Comparison of ENCODE assay signal across 8 cellular contexts in the genomic region with DNA sequence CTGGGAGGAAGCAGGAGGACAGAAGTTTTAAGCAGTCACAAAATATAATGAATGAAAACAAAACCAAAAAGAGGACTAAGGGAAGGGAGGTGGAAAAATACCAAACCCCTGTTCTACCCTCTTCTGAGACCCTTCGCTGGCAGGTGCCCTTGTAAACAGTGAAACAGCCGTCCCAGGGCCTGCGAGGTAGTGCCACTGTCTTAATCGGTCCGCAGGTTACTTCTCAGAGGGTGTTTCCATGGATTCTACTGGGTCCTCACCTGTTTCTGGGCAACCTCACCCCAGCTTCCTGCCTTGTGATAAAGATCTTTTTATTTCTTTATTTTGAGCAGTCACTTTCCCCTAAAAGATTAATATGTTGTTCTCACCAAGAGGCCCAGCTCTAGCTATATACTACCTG.
A peak's percentile ranks its signal among the peaks of the same experiment; 100 is the strongest.
DNase-seq lines count a peak whose midpoint lies in the region; ATAC-seq, FAIRE-seq and TF ChIP-seq lines count a peak whose summit lies in the region.

No MANE protein-coding gene starts in this region.

- H3K27ac ChIP-seq in SJSA1 (peak overlapping the region; percentile 89), endothelial cell of umbilical vein (ENCODE audit: insufficient read depth, low read depth, low read length) (peak overlapping the region; percentile 58)

- ATAC-seq in stimulated activated effector memory CD8-positive, alpha-beta T cell treated with anti-CD3 and anti-CD28 coated beads, Interleukin-12 subunit alpha, Interleukin-12 subunit beta, amount 100 ng/mL, for 72 hours: peak; percentile 3
- ATAC-seq in GM18873 (IDR thresholded peaks at IDR 0.05; ENCODE audit: low FRiP score, unreplicated experiment) (no peak), HG02678 (IDR thresholded peaks at IDR 0.05; ENCODE audit: unreplicated experiment) (no peak)

- H3K4me1 ChIP-seq in SJSA1 (replicated peaks) (peaks cover 37% of the 10 kb centered on the region), endothelial cell of umbilical vein (ENCODE audit: control insufficient read depth, extremely low read depth, insufficient read depth, low read length) (peaks cover 12% of the 10 kb centered on the region)

- no peaks in the 10 kb centered on the region for H3K9me3 Mint-ChIP-seq in T-helper 1 cell treated with Interleukin-12 subunit alpha and Interleukin-12 subunit beta and Interleukin-4 antibody, amounts not matched to agents 30 μg/mL and 1 μg/mL, for 36 hours
- H3K9me3 Mint-ChIP-seq in stimulated activated effector memory CD8-positive, alpha-beta T cell treated with anti-CD3 and anti-CD28 coated beads, Interleukin-12 subunit alpha, Interleukin-12 subunit beta, amount 100 ng/mL, for 72 hours: no peaks in the 10 kb centered on the region

- no TSS peak for BruUV-seq in endothelial cell of umbilical vein (replicated peaks; lab: Mats Ljungman, UMichigan)

- H3K9me1 ChIP-seq in endothelial cell of umbilical vein (replicated peaks; ENCODE audit: control insufficient read depth, extremely low read depth, insufficient read depth, low read length): no peaks in the 10 kb centered on the region

- H2AFZ ChIP-seq in endothelial cell of umbilical vein (ENCODE audit: low read depth, low read length): no peak overlapping the region

- dilution Hi-C loops in endothelial cell of umbilical vein (cut with MboI; ENCODE audit: extremely low pct_ligation_motif_present, low sequenced_read_pairs): no loop called here

- H3K9me3 ChIP-seq in SJSA1 (replicated peaks) (no peaks in the 10 kb centered on the region), endothelial cell of umbilical vein (replicated peaks; ENCODE audit: control insufficient read depth, insufficient read depth, low read length) (no peaks in the 10 kb centered on the region)

- no peak for TF ChIP-seq POLR2A in endothelial cell of umbilical vein (IDR thresholded peaks at IDR 0.05; ENCODE audit: low read depth, low read length)

- no peaks in the 10 kb centered on the region for H3K27me3 ChIP-seq in SJSA1 (replicated peaks)
- H3K27me3 ChIP-seq in endothelial cell of umbilical vein (ENCODE audit: control insufficient read depth in 2 of 2, insufficient read depth in 2 of 2, low read length in 2 of 2): no peaks in the 10 kb centered on the region

- peaks cover 46% of the 10 kb centered on the region for H3K4me1 Mint-ChIP-seq in T-helper 1 cell treated with Interleukin-12 subunit alpha and Interleukin-12 subunit beta and Interleukin-4 antibody, amounts not matched to agents 30 μg/mL and 1 μg/mL, for 36 hours (ENCODE audit: low read depth)
- peaks cover 45% of the 10 kb centered on the region for H3K4me1 Mint-ChIP-seq in stimulated activated effector memory CD8-positive, alpha-beta T cell treated with anti-CD3 and anti-CD28 coated beads, Interleukin-12 subunit alpha, Interleukin-12 subunit beta, amount 100 ng/mL, for 72 hours

- DNase-seq in T-helper 1 cell (no peak), SJSA1 (ENCODE audit: low read depth in 1 of 2, low spot score in 2 of 2) (no peak), endothelial cell of umbilical vein (ENCODE audit: low read depth, low spot score) (no peak), GDM1 (lab: John Stamatoyannopoulos, UW) (no peak)
- no peak for DNase-seq in stimulated activated effector memory CD8-positive, alpha-beta T cell treated with anti-CD3 and anti-CD28 coated beads, Interleukin-12 subunit alpha, Interleukin-12 subunit beta, amount 100 ng/mL, for 72 hours (ENCODE audit: low spot score in 2 of 2)

- no peaks in the 10 kb centered on the region for H3K79me2 ChIP-seq in endothelial cell of umbilical vein (ENCODE audit: control insufficient read depth, insufficient read depth, low read length)

- H3K4me2 ChIP-seq in endothelial cell of umbilical vein (ENCODE audit: insufficient read depth, low read length): peak overlapping the region; percentile 93

- FAIRE-seq in endothelial cell of umbilical vein (lab: Jason Lieb, UNC): peak; percentile 40

- H3K36me3 Mint-ChIP-seq in T-helper 1 cell treated with Interleukin-12 subunit alpha and Interleukin-12 subunit beta and Interleukin-4 antibody, amounts not matched to agents 30 μg/mL and 1 μg/mL, for 36 hours (ENCODE audit: low read depth): peaks cover 2% of the 10 kb centered on the region
- peaks cover 25% of the 10 kb centered on the region for H3K36me3 Mint-ChIP-seq in stimulated activated effector memory CD8-positive, alpha-beta T cell treated with anti-CD3 and anti-CD28 coated beads, Interleukin-12 subunit alpha, Interleukin-12 subunit beta, amount 100 ng/mL, for 72 hours

- POLR2A ChIA-PET in endothelial cell of umbilical vein (lab: Charles Lee): interaction anchor here (0.9 kb wide), 1 partner anchor 184 kb away, joined by 3 read pairs; no protein-coding TSS in a partner anchor

- H4K20me1 ChIP-seq in endothelial cell of umbilical vein (replicated peaks; ENCODE audit: control insufficient read depth, extremely low read depth, insufficient read depth, low read length): no peaks in the 10 kb centered on the region

- H3K27me3 Mint-ChIP-seq in T-helper 1 cell treated with Interleukin-12 subunit alpha and Interleukin-12 subunit beta and Interleukin-4 antibody, amounts not matched to agents 30 μg/mL and 1 μg/mL, for 36 hours (ENCODE audit: low read depth): no peaks in the 10 kb centered on the region

- intact Hi-C loops in endothelial cell of umbilical vein (cut with micrococcal nuclease): loop anchor here (1.0 to 5.0 kb wide), 5 partner anchors 27 to 331 kb away; no protein-coding TSS in a partner anchor

- no peaks in the 10 kb centered on the region for H3K36me3 ChIP-seq in SJSA1
- no peaks in the 10 kb centered on the region for H3K36me3 ChIP-seq in endothelial cell of umbilical vein (ENCODE audit: control insufficient read depth in 2 of 2, extremely low read depth in 1 of 2, insufficient read depth in 2 of 2, low read length in 2 of 2)

- H3K4me3 ChIP-seq in SJSA1: no peak overlapping the region
- H3K4me3 ChIP-seq in endothelial cell of umbilical vein (replicated peaks in 1 of 3; ENCODE audit: insufficient read depth in 1 of 3, low read depth in 1 of 3, low read length in 3 of 3): no peak overlapping the region

- H3K4me3 Mint-ChIP-seq in T-helper 1 cell treated with Interleukin-12 subunit alpha and Interleukin-12 subunit beta and Interleukin-4 antibody, amounts not matched to agents 30 μg/mL and 1 μg/mL, for 36 hours: peak overlapping the region; percentile 85
- peak overlapping the region; percentile 74 for H3K4me3 Mint-ChIP-seq in stimulated activated effector memory CD8-positive, alpha-beta T cell treated with anti-CD3 and anti-CD28 coated beads, Interleukin-12 subunit alpha, Interleukin-12 subunit beta, amount 100 ng/mL, for 72 hours

- CTCF ChIA-PET in endothelial cell of umbilical vein (lab: Charles Lee): interaction anchor here (0.6 to 5.6 kb wide), 23 partner anchors 7 to 339 kb away, joined by 3 to 145 read pairs (median 5); partner anchors contain the start of gene BLOC1S6

- TF ChIP-seq CTCF in endothelial cell of umbilical vein (IDR thresholded peaks at IDR 0.05; ENCODE audit: extremely low read depth in 1 of 2, insufficient read depth in 1 of 2, low read depth in 1 of 2, low read length in 2 of 2): no peak

- H3K9ac ChIP-seq in endothelial cell of umbilical vein (replicated peaks; ENCODE audit: extremely low read depth, insufficient read depth, low read length): peak overlapping the region; percentile 4

- H3K27ac Mint-ChIP-seq in T-helper 1 cell treated with Interleukin-12 subunit alpha and Interleukin-12 subunit beta and Interleukin-4 antibody, amounts not matched to agents 30 μg/mL and 1 μg/mL, for 36 hours: peak overlapping the region; percentile 87
- peak overlapping the region; percentile 91 for H3K27ac Mint-ChIP-seq in stimulated activated effector memory CD8-positive, alpha-beta T cell treated with anti-CD3 and anti-CD28 coated beads, Interleukin-12 subunit alpha, Interleukin-12 subunit beta, amount 100 ng/mL, for 72 hours

TF ChIP-seq in endothelial cell of umbilical vein, 7 proteins besides CTCF, POLR2A, EP300 and RAD21:
- TF ChIP-seq POLR2AphosphoS5 (IDR thresholded peaks at IDR 0.05; ENCODE audit: insufficient read depth, low read depth, low read length) (no peak), GATA2 (IDR thresholded peaks at IDR 0.05; ENCODE audit: insufficient read depth, insufficient read length, low read depth, low read length) (peak; percentile 21)
